Comparison of ENCODE assay signal across 14 cellular contexts in the genomic region with DNA sequence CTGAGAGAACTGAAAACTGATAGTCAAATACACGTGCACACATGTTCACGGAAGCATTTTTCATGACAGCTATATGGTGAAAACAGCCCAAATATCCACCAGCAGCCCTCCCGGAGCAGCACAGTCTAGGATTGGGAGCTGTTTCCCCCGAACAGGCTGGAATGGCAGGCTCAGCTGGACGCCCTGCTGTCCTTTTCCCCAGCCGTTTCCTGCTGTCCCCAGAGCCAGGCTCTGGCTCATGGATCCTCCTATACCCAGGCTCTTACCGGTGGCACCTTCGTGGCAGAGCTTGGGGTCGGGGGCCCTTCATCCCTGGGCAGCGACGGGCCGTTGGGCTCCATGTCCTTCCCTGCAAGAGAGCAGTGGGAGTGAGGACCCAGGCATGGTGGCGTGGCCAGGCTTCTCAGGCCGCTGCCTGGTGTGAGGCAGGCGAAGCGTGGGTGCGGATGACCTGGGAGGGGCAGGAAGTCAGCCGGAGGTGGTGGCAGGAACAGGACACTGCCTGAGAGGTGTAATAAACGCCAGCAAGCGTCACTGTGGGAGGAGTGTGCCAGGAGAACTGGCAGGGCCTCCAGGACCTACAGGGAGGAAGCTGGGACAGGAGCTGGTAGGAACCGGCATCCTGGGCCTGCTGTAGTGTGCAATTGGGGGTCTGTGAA. TPM values are rescaled to one million over a fixed set of nuclear protein-coding genes. Genes with fewer than 3 reads are reported as not detected.
A peak's percentile ranks its signal among the peaks of the same experiment; 100 is the strongest.
DNase-seq lines count a peak whose midpoint lies in the region; ATAC-seq and TF ChIP-seq lines count a peak whose summit lies in the region.
"Had no signal": no experiment of that assay in that cellular context is flagged by ENCODE, and none has a peak within 500 bp of the region (broad histone marks: within the 10 kb centered on the region; RNA-seq: fewer than 3 reads in every experiment).

No MANE protein-coding gene starts in this region.

- peaks cover 3 to 49% (median 30%) of the 10 kb centered on the region in 12 donors for H3K4me1 ChIP-seq in heart left ventricle
- no peaks in the 10 kb centered on the region for H3K4me1 ChIP-seq in trophoblast cell (ENCODE audit: control insufficient read depth in 1 of 2, insufficient read depth in 2 of 2, low read length in 2 of 2)
- no peaks in the 10 kb centered on the region for H3K4me1 ChIP-seq in neural progenitor cell

- peak in 2 of 4 donors; percentile 9 to 68 for ATAC-seq in heart left ventricle

- no peak overlapping the region for H4K91ac ChIP-seq in trophoblast cell (ENCODE audit: low read depth, low read length)

- H2AFZ ChIP-seq in trophoblast cell (ENCODE audit: insufficient read depth, low read length, poor library complexity) = no peak overlapping the region
- H2AFZ ChIP-seq in neural progenitor cell (replicated peaks) = no peak overlapping the region

- no peak overlapping the region for H3K18ac ChIP-seq in trophoblast cell (ENCODE audit: low read length)

- no peak overlapping the region for H2AK5ac ChIP-seq in trophoblast cell (ENCODE audit: low read length)

- DNase-seq in CD14-positive monocyte (ENCODE audit: low spot score) (peak; percentile 33), UCSD-AML1 (lab: John Stamatoyannopoulos, UW; ENCODE audit: unreplicated experiment) (peak; percentile 76), heart left ventricle (peak in 4 of 5 donors; percentile 33 to 71 (median 58)), trophoblast cell (no peak), brain microvascular endothelial cell (no peak), SIG-M5 treated with dmso at 0.1 percent for 504 hours (lab: John Stamatoyannopoulos, UW; ENCODE audit: unreplicated experiment) (no peak), neural progenitor cell (ENCODE audit: low spot score) (no peak), NCI-H446 treated with DMSO at 0.1 percent for 48 hours (lab: John Stamatoyannopoulos, UW) (no peak)
- DNase-seq: activated CD8-positive, alpha-beta memory T cell treated with anti-CD3 and anti-CD28 coated beads, Interleukin-2, amount 50 U/mL, for 48 hours; AML-193; NCI-H187 treated with DMSO at 0.1 percent for 48 hours; stimulated activated CD4-positive, alpha-beta T cell treated with anti-CD3 and anti-CD28 coated beads, Interleukin-4, amount 100 ng/mL, for 24 hours; substantia nigra had no signal

- H3K4me3 ChIP-seq in heart left ventricle (peak overlapping the region in 1 of 12 donors; percentile 2), trophoblast cell (ENCODE audit: low read depth, low read length) (peak overlapping the region; percentile 25), brain microvascular endothelial cell (ENCODE audit: low read depth, low read length) (no peak overlapping the region), neural progenitor cell (no peak overlapping the region)

- H3K4ac ChIP-seq in trophoblast cell (ENCODE audit: low read depth, low read length) = no peak overlapping the region

- H2BK5ac ChIP-seq in trophoblast cell (ENCODE audit: low read depth, low read length, poor library complexity) = no peak overlapping the region

- WGBS in heart left ventricle, 4 donors = 66 to 81% (median 77%) methylated on average over 20 to 21 of the region's 21 CpGs
- no CpG with 5 or more reads among the region's 21 CpGs for WGBS in trophoblast cell (ENCODE audit: extremely low coverage, insufficient coverage, insufficient read length)

- in situ Hi-C loops in brain microvascular endothelial cell (cut with HindIII; ENCODE audit: low pct_ligation_motif_present, low sequenced_read_pairs) = no loop called here

- H3K27me3 ChIP-seq in heart left ventricle (no peaks in the 10 kb centered on the region), trophoblast cell (ENCODE audit: insufficient read depth, low read length) (no peaks in the 10 kb centered on the region), brain microvascular endothelial cell (replicated peaks) (no peaks in the 10 kb centered on the region), neural progenitor cell (no peaks in the 10 kb centered on the region)

- H3K14ac ChIP-seq in trophoblast cell (ENCODE audit: low read length) = no peak overlapping the region

- peak overlapping the region in 1 of 2 donors; percentile 24 for H3K4me3 Mint-ChIP-seq in CD14-positive monocyte
- H3K4me3 Mint-ChIP-seq in neural progenitor cell = no peak overlapping the region
- H3K4me3 Mint-ChIP-seq: nephron had no signal

- H3K9me3 Mint-ChIP-seq in CD14-positive monocyte (peaks cover 0 to 2% (median 0%) of the 10 kb centered on the region in 7 donors), neural progenitor cell (no peaks in the 10 kb centered on the region)
- H3K9me3 Mint-ChIP-seq: nephron had no signal

- TF ChIP-seq CTCF in CD14-positive monocyte (IDR thresholded peaks at IDR 0.05) (no peak), heart left ventricle (IDR thresholded peaks at IDR 0.05) (no peak), brain microvascular endothelial cell (IDR thresholded peaks at IDR 0.05; ENCODE audit: low read depth, low read length, missing control alignments) (no peak), neural progenitor cell (IDR thresholded peaks at IDR 0.05) (no peak)

- no peak overlapping the region for H2BK12ac ChIP-seq in trophoblast cell (ENCODE audit: low read length)

- H4K12ac ChIP-seq in trophoblast cell (ENCODE audit: low read depth, low read length) = no peak overlapping the region

- H3K23ac ChIP-seq in trophoblast cell (ENCODE audit: low read length) = no peak overlapping the region

- peaks cover 0 to 33% (median 14%) of the 10 kb centered on the region in 9 donors for H3K36me3 ChIP-seq in heart left ventricle
- peaks cover 57 to 58% of the 10 kb centered on the region in 2 experiments for H3K36me3 ChIP-seq in trophoblast cell (ENCODE audit: control insufficient read depth in 1 of 2, insufficient read depth in 2 of 2, low read length in 2 of 2)
- H3K36me3 ChIP-seq in brain microvascular endothelial cell (replicated peaks) = peaks cover 3% of the 10 kb centered on the region
- H3K36me3 ChIP-seq in neural progenitor cell = no peaks in the 10 kb centered on the region

- no peak overlapping the region for H2BK120ac ChIP-seq in trophoblast cell (ENCODE audit: insufficient read depth, low read length, poor library complexity)

- no peak overlapping the region for H3K4me2 ChIP-seq in trophoblast cell (ENCODE audit: low read length)
- no peak overlapping the region for H3K4me2 ChIP-seq in neural progenitor cell

- H3K27ac ChIP-seq in heart left ventricle = peak overlapping the region in 11 of 12 donors; percentile 35 to 60 (median 52)
- H3K27ac ChIP-seq in trophoblast cell (ENCODE audit: low read depth, low read length) = no peak overlapping the region
- H3K27ac ChIP-seq in brain microvascular endothelial cell = no peak overlapping the region
- no peak overlapping the region for H3K27ac ChIP-seq in neural progenitor cell

- H4K20me1 ChIP-seq in neural progenitor cell (ENCODE audit: low read depth) = no peaks in the 10 kb centered on the region

- H3K9ac ChIP-seq in trophoblast cell (ENCODE audit: low read length) (no peak overlapping the region), neural progenitor cell (no peak overlapping the region)

- H4K8ac ChIP-seq in trophoblast cell (ENCODE audit: low read depth, low read length) = no peak overlapping the region

- H3K79me1 ChIP-seq in trophoblast cell (ENCODE audit: low read length) = no peaks in the 10 kb centered on the region

- H3K36me3 Mint-ChIP-seq in CD14-positive monocyte (peaks cover 38 to 72% of the 10 kb centered on the region in 2 donors), neural progenitor cell (peaks cover 5% of the 10 kb centered on the region)

- H3K27me3 Mint-ChIP-seq in CD14-positive monocyte (ENCODE audit: low read depth in 3 of 3) = peaks cover 0 to 5% (median 5%) of the 10 kb centered on the region in 3 donors
- no peaks in the 10 kb centered on the region for H3K27me3 Mint-ChIP-seq in neural progenitor cell (ENCODE audit: insufficient read depth, low read depth)

- peaks cover 25% of the 10 kb centered on the region for H3K4me1 Mint-ChIP-seq in CD14-positive monocyte
- H3K4me1 Mint-ChIP-seq in neural progenitor cell = no peaks in the 10 kb centered on the region
- H3K4me1 Mint-ChIP-seq: nephron had no signal

- H3K27ac Mint-ChIP-seq in CD14-positive monocyte = peak overlapping the region in 1 of 7 donors; percentile 68
- no peak overlapping the region for H3K27ac Mint-ChIP-seq in neural progenitor cell
- H3K27ac Mint-ChIP-seq: nephron had no signal

- H3F3A ChIP-seq in neural progenitor cell (ENCODE audit: low read depth) = no peaks in the 10 kb centered on the region

- TF ChIP-seq POLR2A in heart left ventricle (IDR thresholded peaks at IDR 0.05) = peak in 1 of 2 donors; percentile 25

- H3K79me2 ChIP-seq in trophoblast cell (ENCODE audit: control insufficient read depth, insufficient read depth, low read length, poor library complexity) = no peaks in the 10 kb centered on the region
- no peaks in the 10 kb centered on the region for H3K79me2 ChIP-seq in neural progenitor cell (ENCODE audit: low read depth)

- no peaks in the 10 kb centered on the region for H3K9me3 ChIP-seq in heart left ventricle
- peaks cover 2% of the 10 kb centered on the region for H3K9me3 ChIP-seq in trophoblast cell (ENCODE audit: insufficient read depth, low read depth, low read length)
- no peaks in the 10 kb centered on the region for H3K9me3 ChIP-seq in neural progenitor cell (ENCODE audit: low read depth)

- intact Hi-C loops in CD14-positive monocyte (cut with micrococcal nuclease) = no loop called here
- intact Hi-C loops in heart left ventricle (cut with DNase I) = loop anchor here in 1 of 10 donors (5.0 kb wide), 1 partner anchor 36 kb away; no protein-coding TSS in a partner anchor

RNA-seq across cellular contexts. Expression of a gene that starts 38.8 kb away (rescaled TPM):
- polyA plus RNA-seq in CD14-positive monocyte (1 to 10 TPM; 3.1 to 6.8 TPM), heart left ventricle (10 to 100 TPM; 11.1 to 11.2 TPM)
- total RNA-seq in heart left ventricle (10 to 100 TPM; 10.1 to 27.7 (median 17.0) TPM), neural progenitor cell (ENCODE audit: low replicate concordance) (6.2 and 20.1 TPM in 2 replicates)
- 12.2 and 12.3 TPM in 2 replicates for polyA plus RNA-seq in trophoblast cell (2013)

Comparison
In these comparisons a context has a peak if more than half of its experiments do, and no peak if none do; other contexts are left out.
1. DNase-seq: peak in CD14-positive monocyte (single experiment), UCSD-AML1 (single experiment) and heart left ventricle (4 of 5); none in trophoblast cell (0 of 2), brain microvascular endothelial cell (single experiment), SIG-M5 treated with dmso at 0.1 percent for 504 hours (single experiment), neural progenitor cell (single experiment) and NCI-H446 treated with DMSO at 0.1 percent for 48 hours (single experiment).
2. H3K27ac ChIP-seq: peak in heart left ventricle (11 of 12); none in trophoblast cell (single experiment), brain microvascular endothelial cell (single experiment) and neural progenitor cell (single experiment).